1 cellular context compared by ENCODE assay signal in the genomic region with DNA sequence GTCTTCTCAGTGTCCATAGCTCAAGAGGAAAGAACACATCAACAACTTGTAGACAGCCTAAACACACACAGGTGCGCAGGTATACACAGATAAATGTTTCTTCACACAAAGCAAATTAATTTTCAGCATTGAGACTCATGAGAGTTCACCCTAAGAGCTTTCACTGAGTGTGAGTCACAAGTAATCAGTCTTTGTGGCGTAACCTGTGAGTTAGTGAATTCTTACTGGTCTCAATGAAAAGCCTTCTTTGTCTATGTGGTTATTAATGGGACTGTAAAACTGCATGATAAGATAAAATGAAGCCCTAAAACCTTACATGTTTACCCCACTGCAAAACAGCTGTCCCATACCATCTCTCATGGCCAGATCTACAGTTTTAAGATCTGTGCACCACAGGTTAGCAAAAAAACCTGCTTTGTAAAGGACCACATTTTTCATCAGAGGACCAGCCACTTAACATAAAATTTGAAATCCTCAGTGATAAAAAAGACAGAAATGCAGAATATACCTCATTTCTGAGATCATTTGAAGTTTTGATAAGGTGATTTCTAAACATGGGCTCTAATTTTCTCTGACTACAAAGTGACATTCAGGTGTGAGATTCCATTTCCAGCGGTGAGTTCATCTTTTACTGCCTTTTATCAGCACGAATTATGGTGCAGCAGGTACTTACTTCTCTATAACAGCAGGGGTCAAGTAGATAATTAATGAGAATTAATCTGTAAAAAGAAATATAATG.
A peak's percentile ranks its signal among the peaks of the same experiment; 100 is the strongest.
TF ChIP-seq lines count a peak whose summit lies in the region.

No MANE protein-coding gene starts in this region.

TF ChIP-seq in SK-N-SH treated with all-trans-retinoic acid at 6 μM for 48 hours, 23 proteins besides CTCF, POLR2A, EP300 and RAD21:
- TF ChIP-seq, protein P1, sequence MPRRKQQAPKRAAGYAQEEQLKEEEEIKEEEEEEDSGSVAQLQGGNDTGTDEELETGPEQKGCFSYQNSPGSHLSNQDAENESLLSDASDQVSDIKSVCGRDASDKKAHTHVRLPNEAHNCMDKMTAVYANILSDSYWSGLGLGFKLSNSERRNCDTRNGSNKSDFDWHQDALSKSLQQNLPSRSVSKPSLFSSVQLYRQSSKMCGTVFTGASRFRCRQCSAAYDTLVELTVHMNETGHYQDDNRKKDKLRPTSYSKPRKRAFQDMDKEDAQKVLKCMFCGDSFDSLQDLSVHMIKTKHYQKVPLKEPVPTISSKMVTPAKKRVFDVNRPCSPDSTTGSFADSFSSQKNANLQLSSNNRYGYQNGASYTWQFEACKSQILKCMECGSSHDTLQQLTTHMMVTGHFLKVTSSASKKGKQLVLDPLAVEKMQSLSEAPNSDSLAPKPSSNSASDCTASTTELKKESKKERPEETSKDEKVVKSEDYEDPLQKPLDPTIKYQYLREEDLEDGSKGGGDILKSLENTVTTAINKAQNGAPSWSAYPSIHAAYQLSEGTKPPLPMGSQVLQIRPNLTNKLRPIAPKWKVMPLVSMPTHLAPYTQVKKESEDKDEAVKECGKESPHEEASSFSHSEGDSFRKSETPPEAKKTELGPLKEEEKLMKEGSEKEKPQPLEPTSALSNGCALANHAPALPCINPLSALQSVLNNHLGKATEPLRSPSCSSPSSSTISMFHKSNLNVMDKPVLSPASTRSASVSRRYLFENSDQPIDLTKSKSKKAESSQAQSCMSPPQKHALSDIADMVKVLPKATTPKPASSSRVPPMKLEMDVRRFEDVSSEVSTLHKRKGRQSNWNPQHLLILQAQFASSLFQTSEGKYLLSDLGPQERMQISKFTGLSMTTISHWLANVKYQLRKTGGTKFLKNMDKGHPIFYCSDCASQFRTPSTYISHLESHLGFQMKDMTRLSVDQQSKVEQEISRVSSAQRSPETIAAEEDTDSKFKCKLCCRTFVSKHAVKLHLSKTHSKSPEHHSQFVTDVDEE (CRISPR knock-in tag; IDR thresholded peaks at IDR 0.05) = no peak
- TF ChIP-seq ISL1 (CRISPR knock-in tag; IDR thresholded peaks at IDR 0.05) (0 out of 2 replicates have a peak, but pooled peaks have one; percentile 39), BACH2 (CRISPR knock-in tag; IDR thresholded peaks at IDR 0.05; ENCODE audit: borderline replicate concordance) (no peak)
- TF ChIP-seq, protein P2, sequence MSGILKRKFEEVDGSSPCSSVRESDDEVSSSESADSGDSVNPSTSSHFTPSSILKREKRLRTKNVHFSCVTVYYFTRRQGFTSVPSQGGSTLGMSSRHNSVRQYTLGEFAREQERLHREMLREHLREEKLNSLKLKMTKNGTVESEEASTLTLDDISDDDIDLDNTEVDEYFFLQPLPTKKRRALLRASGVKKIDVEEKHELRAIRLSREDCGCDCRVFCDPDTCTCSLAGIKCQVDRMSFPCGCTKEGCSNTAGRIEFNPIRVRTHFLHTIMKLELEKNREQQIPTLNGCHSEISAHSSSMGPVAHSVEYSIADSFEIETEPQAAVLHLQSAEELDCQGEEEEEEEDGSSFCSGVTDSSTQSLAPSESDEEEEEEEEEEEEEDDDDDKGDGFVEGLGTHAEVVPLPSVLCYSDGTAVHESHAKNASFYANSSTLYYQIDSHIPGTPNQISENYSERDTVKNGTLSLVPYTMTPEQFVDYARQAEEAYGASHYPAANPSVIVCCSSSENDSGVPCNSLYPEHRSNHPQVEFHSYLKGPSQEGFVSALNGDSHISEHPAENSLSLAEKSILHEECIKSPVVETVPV (CRISPR knock-in tag; IDR thresholded peaks at IDR 0.05) = no peak
